10 cellular contexts compared by ENCODE assay signal in genomic region chr6:38572186-38572813, GRCh38.
DNase-seq lines count a peak whose midpoint lies in the region; ATAC-seq, FAIRE-seq and TF ChIP-seq lines count a peak whose summit lies in the region.
"Had no signal": no experiment of that assay in that cellular context is flagged by ENCODE, and none has a peak within 500 bp of the region (broad histone marks: within the 10 kb centered on the region; RNA-seq: fewer than 3 reads in every experiment).

No MANE protein-coding gene starts in this region.

- DNase-seq in GM12891 (ENCODE audit: insufficient read length, low spot score) (no peak), NAMALWA (ENCODE audit: low spot score) (peak; percentile 71), iris pigment epithelial cell (ENCODE audit: low read depth) (peak; percentile 21), D721Med (ENCODE audit: insufficient read length, low spot score) (no peak), globus pallidus (ENCODE audit: low spot score) (no peak), retina (no peak)
- DNase-seq: NCI-H146, SW 1271 had no signal

- TF ChIP-seq POLR2A in GM12891 (IDR thresholded peaks at IDR 0.05; ENCODE audit: low read depth, low read length) = no peak

- peak; percentile 92 for FAIRE-seq in GM12891 (lab: Jason Lieb, UNC)
- no peak for FAIRE-seq in D721Med (lab: Jason Lieb, UNC)

- ATAC-seq in GM19468 (IDR thresholded peaks at IDR 0.05; ENCODE audit: extremely low read depth, unreplicated experiment) = peak; percentile 45
- ATAC-seq in GM21360 (IDR thresholded peaks at IDR 0.05; ENCODE audit: unreplicated experiment) = no peak

- no peak for TF ChIP-seq CTCF in D721Med (IDR thresholded peaks at IDR 0.05; ENCODE audit: insufficient read depth, missing control alignments)

TF ChIP-seq in GM12891, 5 proteins besides CTCF, POLR2A, EP300 and RAD21:
- TF ChIP-seq POLR2AphosphoS5 (IDR thresholded peaks at IDR 0.05; ENCODE audit: low read depth, low read length) (no peak), SPI1 (IDR thresholded peaks at IDR 0.05; ENCODE audit: low read depth, low read length) (no peak), PAX5 (IDR thresholded peaks at IDR 0.05; ENCODE audit: insufficient read depth, low read length, severe bottlenecking) (no peak), POU2F2 (IDR thresholded peaks at IDR 0.05; ENCODE audit: low read depth, low read length) (no peak), TAF1 (IDR thresholded peaks at IDR 0.05; ENCODE audit: low read depth, low read length) (no peak)

Comparison
In these comparisons a context has a peak if more than half of its experiments do, and no peak if none do; other contexts are left out.
1. DNase-seq: peak in NAMALWA (single experiment) and iris pigment epithelial cell (single experiment); none in GM12891 (single experiment), D721Med (single experiment), globus pallidus (single experiment) and retina (single experiment).